ENCODE assay signal across 21 cellular contexts in the genomic region with DNA sequence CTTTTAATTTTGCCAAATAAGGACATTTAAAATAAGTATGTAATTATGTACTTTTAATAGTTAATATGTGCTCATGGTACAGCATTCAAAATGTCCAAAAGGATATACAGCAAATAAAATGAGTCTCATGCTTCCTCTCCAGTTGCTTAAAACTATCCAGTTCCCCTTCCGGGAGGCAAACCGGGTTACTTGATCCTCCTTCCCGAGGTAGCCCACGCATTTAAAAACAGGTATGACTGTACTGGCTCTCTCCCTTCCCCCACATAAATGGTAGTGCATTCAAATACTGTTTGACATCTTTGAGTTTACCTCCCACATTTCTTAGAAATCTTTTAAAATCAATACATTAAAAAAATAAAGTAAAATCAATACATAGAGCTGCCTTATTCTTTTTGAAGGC.
"Had no signal": no experiment of that assay in that cellular context is flagged by ENCODE, and none has a peak within 500 bp of the region (broad histone marks: within the 10 kb centered on the region; RNA-seq: fewer than 3 reads in every experiment).

No MANE protein-coding gene starts in this region.

- H3K27me3 ChIP-seq: colonic mucosa, foreskin keratinocyte, hepatocyte, spleen, upper lobe of left lung had no signal

- ATAC-seq: activated CD8-positive, alpha-beta T cell treated with anti-CD3 and anti-CD28 coated beads, Interleukin-2, amount 10 ng/mL, durations not matched to agents 7 days and 5 days; activated T-helper 17 cell treated with anti-CD3 and anti-CD28 coated beads, Interleukin-2, amount 50 U/mL, for 72 hours; foreskin keratinocyte; left colon; T-cell had no signal

- H3K27ac ChIP-seq: colonic mucosa, foreskin keratinocyte, hepatocyte, lower lobe of right lung, spleen, thoracic aorta, upper lobe of left lung had no signal

- H3K4me3 ChIP-seq: colonic mucosa, hepatocyte, lower lobe of right lung, spleen, thoracic aorta, upper lobe of left lung had no signal

- H3K4me2 ChIP-seq: hepatocyte had no signal

- DNase-seq: activated CD4-positive, alpha-beta T cell treated with anti-CD3 and anti-CD28 coated beads for 1 hour; activated CD4-positive, alpha-beta T cell treated with anti-CD3 and anti-CD28 coated beads, Interleukin-2, amount 50 U/mL, for 1 hour; activated CD8-positive, alpha-beta T cell treated with anti-CD3 and anti-CD28 coated beads, Interleukin-2, amount 10 ng/mL, durations not matched to agents 7 days and 5 days; activated naive CD4-positive, alpha-beta T cell treated with Interleukin-2 at 50 U/mL for 16 hours; activated naive CD8-positive, alpha-beta T cell treated with anti-CD3 and anti-CD28 coated beads for 36 hours; colonic mucosa; erythroblast; foreskin keratinocyte; glutamatergic neuron; left colon; lower lobe of right lung; mesendoderm; naive B cell; spleen; stimulated activated CD4-positive, alpha-beta T cell treated with anti-CD3 and anti-CD28 coated beads, Interleukin-4, amount 100 ng/mL, for 1 hour; stimulated activated naive CD4-positive, alpha-beta T cell; T-cell; upper lobe of left lung had no signal

- H3K9me3 Mint-ChIP-seq: activated T-helper 17 cell treated with anti-CD3 and anti-CD28 coated beads, Interleukin-2, amount 50 U/mL, for 72 hours had no signal

- H3K27me3 Mint-ChIP-seq: activated naive CD8-positive, alpha-beta T cell treated with anti-CD3 and anti-CD28 coated beads for 36 hours; activated T-helper 17 cell treated with anti-CD3 and anti-CD28 coated beads, Interleukin-2, amount 50 U/mL, for 72 hours; naive B cell; T-cell had no signal

- H3K4me3 Mint-ChIP-seq: activated CD8-positive, alpha-beta T cell treated with anti-CD3 and anti-CD28 coated beads, Interleukin-2, amount 10 ng/mL, durations not matched to agents 7 days and 5 days; activated naive CD8-positive, alpha-beta T cell treated with anti-CD3 and anti-CD28 coated beads for 36 hours; activated T-helper 17 cell treated with anti-CD3 and anti-CD28 coated beads, Interleukin-2, amount 50 U/mL, for 72 hours; naive B cell; T-cell had no signal

- H3K27ac Mint-ChIP-seq: activated CD8-positive, alpha-beta T cell treated with anti-CD3 and anti-CD28 coated beads, Interleukin-2, amount 10 ng/mL, durations not matched to agents 7 days and 5 days; activated naive CD8-positive, alpha-beta T cell treated with anti-CD3 and anti-CD28 coated beads for 36 hours; activated T-helper 17 cell treated with anti-CD3 and anti-CD28 coated beads, Interleukin-2, amount 50 U/mL, for 72 hours had no signal

- H3K9me3 ChIP-seq: colonic mucosa, thoracic aorta had no signal

- H3K36me3 ChIP-seq: colonic mucosa had no signal

- H3K4me1 ChIP-seq: colonic mucosa, foreskin keratinocyte had no signal

- H2AFZ ChIP-seq: hepatocyte had no signal
